ENCODE assay signal across 27 cellular contexts in the genomic region with DNA sequence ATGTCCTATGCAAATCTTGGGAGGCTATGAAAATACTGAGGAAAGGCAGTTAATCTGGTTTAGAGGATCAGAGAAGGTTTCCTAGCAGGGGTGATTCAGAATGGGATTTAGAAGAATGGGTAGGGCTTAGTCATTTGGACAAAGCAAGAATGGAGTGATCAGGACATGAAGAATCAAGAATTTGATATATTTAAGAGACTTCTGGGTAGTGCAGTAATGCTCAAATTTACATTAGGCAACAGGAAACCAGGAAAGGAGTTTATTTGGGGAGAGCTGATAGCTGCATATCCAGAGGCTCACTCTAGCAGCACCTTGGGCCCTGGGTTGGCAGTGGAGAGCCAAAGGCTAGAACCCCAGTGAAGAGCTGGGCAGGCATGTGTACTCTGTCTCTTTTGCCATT.
DNase-seq lines count a peak whose midpoint lies in the region; ATAC-seq, FAIRE-seq and TF ChIP-seq lines count a peak whose summit lies in the region.
"Had no signal": no experiment of that assay in that cellular context is flagged by ENCODE, and none has a peak within 500 bp of the region (broad histone marks: within the 10 kb centered on the region; RNA-seq: fewer than 3 reads in every experiment).

No MANE protein-coding gene starts in this region.

- ATAC-seq in A549 (peak in 1 of 2 experiments; percentile 42; a peak in 2 of 6 replicates), heart left ventricle (no peak), HG02973 (IDR thresholded peaks at IDR 0.05; ENCODE audit: unreplicated experiment) (no peak)
- ATAC-seq: activated CD8-positive, alpha-beta T cell treated with anti-CD3 and anti-CD28 coated beads, Interleukin-2, amount 10 ng/mL, durations not matched to agents 7 days and 5 days; activated T-cell treated with anti-CD3 and anti-CD28 coated beads, Interleukin-2, amount 50 U/mL, for 4 hours; gastroesophageal sphincter; HCT116; left cardiac atrium had no signal

- H3K9ac ChIP-seq in adipocyte (ENCODE audit: low read length), result no peak overlapping the region

- DNase-seq in A549 (ENCODE audit: low read depth in 1 of 2, low spot score in 1 of 2) (no peak), HCEC 1CT (peak; percentile 77), adipocyte (ENCODE audit: low read depth) (peak; percentile 31), fibroblast of the aortic adventitia (ENCODE audit: low read depth) (peak; percentile 60), sigmoid colon (no peak), heart left ventricle (no peak), cerebellar cortex (ENCODE audit: low spot score) (no peak)
- DNase-seq: activated B cell treated with CpG ODN at 0.5 μM for 24 hours; activated CD8-positive, alpha-beta T cell treated with anti-CD3 and anti-CD28 coated beads, Interleukin-2, amount 10 ng/mL, durations not matched to agents 7 days and 5 days; activated naive CD4-positive, alpha-beta T cell treated with anti-CD3 and anti-CD28 coated beads, Interleukin-2, amount 50 U/mL, for 16 hours; activated T-cell treated with anti-CD3 and anti-CD28 coated beads, Interleukin-2, amount 50 U/mL, for 4 hours; colonic mucosa; GDM1; left cardiac atrium; NCI-H1694 treated with DMSO at 0.1 percent for 48 hours; NCI-H2227 treated with DMSO at 0.1 percent for 48 hours; NK-92 treated with Interleukin-12 subunit alpha and Interleukin-12 subunit beta, amount 100 ng/mL, for 24 hours; SHP77 treated with DMSO at 0.1 percent for 48 hours; spleen; stimulated activated CD4-positive, alpha-beta T cell treated with anti-CD3 and anti-CD28 coated beads, Interleukin-4, amount 100 ng/mL, for 4 hours had no signal

- TF ChIP-seq CTCF in A549 (IDR thresholded peaks at IDR 0.05) (no peak), fibroblast of the aortic adventitia (IDR thresholded peaks at IDR 0.05; ENCODE audit: insufficient read depth, low read length) (no peak), sigmoid colon (IDR thresholded peaks at IDR 0.05) (no peak), heart left ventricle (IDR thresholded peaks at IDR 0.05) (no peak)

- POLR2A ChIA-PET in A549 (lab: Yijun Ruan, JAX), result no interaction called here

- H3K27ac ChIP-seq in A549 (peak overlapping the region; percentile 47 to 68; a peak in 5 of 6 replicates), sigmoid colon (no peak overlapping the region), heart left ventricle (no peak overlapping the region)
- H3K27ac ChIP-seq: colonic mucosa, gastroesophageal sphincter, HL-60, prostate gland, spleen had no signal

- H3K4me2 ChIP-seq in A549, result 0 out of 3 replicates have a peak overlapping the region, but pooled peaks have one; percentile 25

- TF ChIP-seq EP300 in A549 (IDR thresholded peaks at IDR 0.05), result no peak
- TF ChIP-seq EP300 in sigmoid colon (IDR thresholded peaks at IDR 0.05), result no peak

- TF ChIP-seq POLR2A in A549 (IDR thresholded peaks at IDR 0.05; ENCODE audit: low read length) (no peak), sigmoid colon (IDR thresholded peaks at IDR 0.05) (no peak), heart left ventricle (IDR thresholded peaks at IDR 0.05) (no peak)

- TF ChIP-seq RAD21 in A549 (conservative IDR thresholded peaks at IDR 0.05 in 1 of 2, IDR thresholded peaks at IDR 0.05 in 1 of 2), result no peak

- peaks cover 14% of the 10 kb centered on the region for H3K4me1 ChIP-seq in A549
- H3K4me1 ChIP-seq in adipocyte (ENCODE audit: control insufficient read depth, insufficient read depth, low read length), result peaks cover 37% of the 10 kb centered on the region
- no peaks in the 10 kb centered on the region for H3K4me1 ChIP-seq in sigmoid colon
- no peaks in the 10 kb centered on the region for H3K4me1 ChIP-seq in heart left ventricle
- H3K4me1 ChIP-seq: colonic mucosa, gastroesophageal sphincter, prostate gland, spleen had no signal

- no peaks in the 10 kb centered on the region for H3K9me3 ChIP-seq in A549
- H3K9me3 ChIP-seq in adipocyte (ENCODE audit: control insufficient read depth, low read length), result no peaks in the 10 kb centered on the region
- H3K9me3 ChIP-seq in sigmoid colon, result no peaks in the 10 kb centered on the region
- no peaks in the 10 kb centered on the region for H3K9me3 ChIP-seq in heart left ventricle
- H3K9me3 ChIP-seq: colonic mucosa, gastroesophageal sphincter, prostate gland, spleen had no signal

- H3K27me3 ChIP-seq in adipocyte (replicated peaks; ENCODE audit: control insufficient read depth, insufficient read depth, low read length) (no peaks in the 10 kb centered on the region), sigmoid colon (no peaks in the 10 kb centered on the region), heart left ventricle (no peaks in the 10 kb centered on the region)
- H3K27me3 ChIP-seq: colonic mucosa, gastroesophageal sphincter, spleen had no signal

- H3K4me3 ChIP-seq in A549, result no peak overlapping the region
- H3K4me3 ChIP-seq in adipocyte (ENCODE audit: low read length), result no peak overlapping the region
- no peak overlapping the region for H3K4me3 ChIP-seq in fibroblast of the aortic adventitia (ENCODE audit: low read depth, low read length)
- no peak overlapping the region for H3K4me3 ChIP-seq in sigmoid colon
- no peak overlapping the region for H3K4me3 ChIP-seq in heart left ventricle
- H3K4me3 ChIP-seq: colonic mucosa, gastroesophageal sphincter, prostate gland, spleen had no signal

- FAIRE-seq in A549 (lab: Jason Lieb, UNC), result no peak
- FAIRE-seq: GM19239, urothelium cell line had no signal

- CTCF ChIA-PET in A549 (lab: Yijun Ruan, JAX), result interaction anchor here (1.3 to 1.5 kb wide), 4 partner anchors 13 to 481 kb away, joined by 3 to 5 read pairs (median 4); no protein-coding TSS in a partner anchor

- intact Hi-C loops in sigmoid colon (cut with DNase I), result loop anchor here (5.0 kb wide), 1 partner anchor 518 kb away; no protein-coding TSS in a partner anchor
- intact Hi-C loops in heart left ventricle (cut with DNase I), result no loop called here

- no peaks in the 10 kb centered on the region for H3K36me3 ChIP-seq in adipocyte (ENCODE audit: control insufficient read depth, insufficient read depth, low read length, severe bottlenecking)
- H3K36me3 ChIP-seq in sigmoid colon, result no peaks in the 10 kb centered on the region
- H3K36me3 ChIP-seq in heart left ventricle, result no peaks in the 10 kb centered on the region
- H3K36me3 ChIP-seq: colonic mucosa, gastroesophageal sphincter, prostate gland, spleen had no signal

TF ChIP-seq in A549, 52 proteins besides CTCF, POLR2A, EP300 and RAD21:
- TF ChIP-seq EHMT2 (IDR thresholded peaks at IDR 0.05; ENCODE audit: low read depth) (no peak), RNF2 (IDR thresholded peaks at IDR 0.05; ENCODE audit: borderline replicate concordance, low read depth) (no peak), PHF8 (IDR thresholded peaks at IDR 0.05; ENCODE audit: borderline replicate concordance, low read depth) (no peak), SREBF2 (IDR thresholded peaks at IDR 0.05) (no peak), NFE2L2 (conservative IDR thresholded peaks at IDR 0.05; ENCODE audit: low read length) (no peak)
- TF ChIP-seq, protein P1, sequence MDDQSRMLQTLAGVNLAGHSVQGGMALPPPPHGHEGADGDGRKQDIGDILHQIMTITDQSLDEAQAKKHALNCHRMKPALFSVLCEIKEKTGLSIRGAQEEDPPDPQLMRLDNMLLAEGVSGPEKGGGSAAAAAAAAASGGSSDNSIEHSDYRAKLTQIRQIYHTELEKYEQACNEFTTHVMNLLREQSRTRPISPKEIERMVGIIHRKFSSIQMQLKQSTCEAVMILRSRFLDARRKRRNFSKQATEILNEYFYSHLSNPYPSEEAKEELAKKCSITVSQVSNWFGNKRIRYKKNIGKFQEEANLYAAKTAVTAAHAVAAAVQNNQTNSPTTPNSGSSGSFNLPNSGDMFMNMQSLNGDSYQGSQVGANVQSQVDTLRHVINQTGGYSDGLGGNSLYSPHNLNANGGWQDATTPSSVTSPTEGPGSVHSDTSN (IDR thresholded peaks at IDR 0.05), result no peak

Comparison
In these comparisons a context has a peak if more than half of its experiments do, and no peak if none do; other contexts are left out.
1. DNase-seq: peak in HCEC 1CT (single experiment), adipocyte (single experiment) and fibroblast of the aortic adventitia (single experiment); none in A549 (0 of 2), sigmoid colon (single experiment), heart left ventricle (0 of 5) and cerebellar cortex (single experiment).
2. H3K27ac ChIP-seq: peak in A549 (2 of 2); none in sigmoid colon (0 of 4) and heart left ventricle (0 of 12).